In the genomic region with DNA sequence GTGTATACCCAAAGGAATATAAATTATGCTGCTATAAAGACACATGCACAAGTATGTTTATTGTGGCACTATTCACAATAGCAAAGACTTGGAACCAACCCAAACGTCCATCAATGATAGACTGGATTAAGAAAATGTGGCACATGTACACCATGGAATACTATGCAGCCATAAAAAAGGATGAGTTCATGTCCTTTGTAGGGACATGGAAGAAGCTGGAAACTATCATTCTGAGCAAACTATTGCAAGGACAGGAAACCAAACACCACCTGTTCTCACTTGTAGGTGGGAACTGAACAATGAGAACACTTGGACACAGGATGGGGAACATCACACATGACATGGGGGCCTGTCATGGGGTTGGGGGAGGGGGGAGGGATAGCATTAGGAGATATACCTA, we compare ENCODE assay signal across 3 cellular contexts. TPM values are rescaled to one million over a fixed set of nuclear protein-coding genes. Genes with fewer than 3 reads are reported as not detected.
"Had no signal": no experiment of that assay in that cellular context is flagged by ENCODE, and none has a peak within 500 bp of the region (broad histone marks: within the 10 kb centered on the region; RNA-seq: fewer than 3 reads in every experiment).

No MANE protein-coding gene starts in this region.

RNA-seq across cellular contexts. Expression of a gene that starts 16.6 kb away (rescaled TPM):
- total RNA-seq: HepG2, HT-29 had no signal
- polyA plus RNA-seq: HepG2, IgD-negative memory B cell had no signal
